ENCODE assay signal across 2 cellular contexts in genomic region chr11:86183694-86184093, GRCh38.
TF ChIP-seq lines count a peak whose summit lies in the region.

No MANE protein-coding gene starts in this region.

TF ChIP-seq in A549, 52 proteins besides CTCF, POLR2A, EP300 and RAD21 (continued from another document):
- TF ChIP-seq, protein P1, sequence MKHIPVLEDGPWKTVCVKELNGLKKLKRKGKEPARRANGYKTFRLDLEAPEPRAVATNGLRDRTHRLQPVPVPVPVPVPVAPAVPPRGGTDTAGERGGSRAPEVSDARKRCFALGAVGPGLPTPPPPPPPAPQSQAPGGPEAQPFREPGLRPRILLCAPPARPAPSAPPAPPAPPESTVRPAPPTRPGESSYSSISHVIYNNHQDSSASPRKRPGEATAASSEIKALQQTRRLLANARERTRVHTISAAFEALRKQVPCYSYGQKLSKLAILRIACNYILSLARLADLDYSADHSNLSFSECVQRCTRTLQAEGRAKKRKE (CRISPR knock-in tag; IDR thresholded peaks at IDR 0.05; ENCODE audit: low read depth) = no peak
- no peak for TF ChIP-seq ESRRA (IDR thresholded peaks at IDR 0.05; ENCODE audit: borderline replicate concordance, low read length)
- TF ChIP-seq JUNB (IDR thresholded peaks at IDR 0.05) = no peak
- TF ChIP-seq FOSL2 (IDR thresholded peaks at IDR 0.05) = no peak
- no peak for TF ChIP-seq FOSL2 (CRISPR knock-in tag; IDR thresholded peaks at IDR 0.05)
- TF ChIP-seq ZC3H11A (IDR thresholded peaks at IDR 0.05) = no peak
- no peak for TF ChIP-seq SMC3 (IDR thresholded peaks at IDR 0.05)
- TF ChIP-seq, protein P2, sequence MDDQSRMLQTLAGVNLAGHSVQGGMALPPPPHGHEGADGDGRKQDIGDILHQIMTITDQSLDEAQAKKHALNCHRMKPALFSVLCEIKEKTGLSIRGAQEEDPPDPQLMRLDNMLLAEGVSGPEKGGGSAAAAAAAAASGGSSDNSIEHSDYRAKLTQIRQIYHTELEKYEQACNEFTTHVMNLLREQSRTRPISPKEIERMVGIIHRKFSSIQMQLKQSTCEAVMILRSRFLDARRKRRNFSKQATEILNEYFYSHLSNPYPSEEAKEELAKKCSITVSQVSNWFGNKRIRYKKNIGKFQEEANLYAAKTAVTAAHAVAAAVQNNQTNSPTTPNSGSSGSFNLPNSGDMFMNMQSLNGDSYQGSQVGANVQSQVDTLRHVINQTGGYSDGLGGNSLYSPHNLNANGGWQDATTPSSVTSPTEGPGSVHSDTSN (IDR thresholded peaks at IDR 0.05) = no peak
- TF ChIP-seq BHLHE40 (IDR thresholded peaks at IDR 0.05; ENCODE audit: low read depth, low read length) = no peak
- TF ChIP-seq, protein P3, sequence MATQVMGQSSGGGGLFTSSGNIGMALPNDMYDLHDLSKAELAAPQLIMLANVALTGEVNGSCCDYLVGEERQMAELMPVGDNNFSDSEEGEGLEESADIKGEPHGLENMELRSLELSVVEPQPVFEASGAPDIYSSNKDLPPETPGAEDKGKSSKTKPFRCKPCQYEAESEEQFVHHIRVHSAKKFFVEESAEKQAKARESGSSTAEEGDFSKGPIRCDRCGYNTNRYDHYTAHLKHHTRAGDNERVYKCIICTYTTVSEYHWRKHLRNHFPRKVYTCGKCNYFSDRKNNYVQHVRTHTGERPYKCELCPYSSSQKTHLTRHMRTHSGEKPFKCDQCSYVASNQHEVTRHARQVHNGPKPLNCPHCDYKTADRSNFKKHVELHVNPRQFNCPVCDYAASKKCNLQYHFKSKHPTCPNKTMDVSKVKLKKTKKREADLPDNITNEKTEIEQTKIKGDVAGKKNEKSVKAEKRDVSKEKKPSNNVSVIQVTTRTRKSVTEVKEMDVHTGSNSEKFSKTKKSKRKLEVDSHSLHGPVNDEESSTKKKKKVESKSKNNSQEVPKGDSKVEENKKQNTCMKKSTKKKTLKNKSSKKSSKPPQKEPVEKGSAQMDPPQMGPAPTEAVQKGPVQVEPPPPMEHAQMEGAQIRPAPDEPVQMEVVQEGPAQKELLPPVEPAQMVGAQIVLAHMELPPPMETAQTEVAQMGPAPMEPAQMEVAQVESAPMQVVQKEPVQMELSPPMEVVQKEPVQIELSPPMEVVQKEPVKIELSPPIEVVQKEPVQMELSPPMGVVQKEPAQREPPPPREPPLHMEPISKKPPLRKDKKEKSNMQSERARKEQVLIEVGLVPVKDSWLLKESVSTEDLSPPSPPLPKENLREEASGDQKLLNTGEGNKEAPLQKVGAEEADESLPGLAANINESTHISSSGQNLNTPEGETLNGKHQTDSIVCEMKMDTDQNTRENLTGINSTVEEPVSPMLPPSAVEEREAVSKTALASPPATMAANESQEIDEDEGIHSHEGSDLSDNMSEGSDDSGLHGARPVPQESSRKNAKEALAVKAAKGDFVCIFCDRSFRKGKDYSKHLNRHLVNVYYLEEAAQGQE (IDR thresholded peaks at IDR 0.05) = no peak
- TF ChIP-seq USF2 (IDR thresholded peaks at IDR 0.05) = no peak
- no peak for TF ChIP-seq RFX5 (IDR thresholded peaks at IDR 0.05)
- TF ChIP-seq HOXB13 (CRISPR knock-in tag; IDR thresholded peaks at IDR 0.05; ENCODE audit: low read depth) = no peak

TF ChIP-seq in HCT116, 20 proteins besides CTCF, POLR2A, EP300 and RAD21 (continued from another document):
- TF ChIP-seq ATF3 (IDR thresholded peaks at IDR 0.05) = no peak
TF ChIP-seq in HCT116: peak in this region for 0.
